ENCODE assay signal across 21 cellular contexts in the genomic region with DNA sequence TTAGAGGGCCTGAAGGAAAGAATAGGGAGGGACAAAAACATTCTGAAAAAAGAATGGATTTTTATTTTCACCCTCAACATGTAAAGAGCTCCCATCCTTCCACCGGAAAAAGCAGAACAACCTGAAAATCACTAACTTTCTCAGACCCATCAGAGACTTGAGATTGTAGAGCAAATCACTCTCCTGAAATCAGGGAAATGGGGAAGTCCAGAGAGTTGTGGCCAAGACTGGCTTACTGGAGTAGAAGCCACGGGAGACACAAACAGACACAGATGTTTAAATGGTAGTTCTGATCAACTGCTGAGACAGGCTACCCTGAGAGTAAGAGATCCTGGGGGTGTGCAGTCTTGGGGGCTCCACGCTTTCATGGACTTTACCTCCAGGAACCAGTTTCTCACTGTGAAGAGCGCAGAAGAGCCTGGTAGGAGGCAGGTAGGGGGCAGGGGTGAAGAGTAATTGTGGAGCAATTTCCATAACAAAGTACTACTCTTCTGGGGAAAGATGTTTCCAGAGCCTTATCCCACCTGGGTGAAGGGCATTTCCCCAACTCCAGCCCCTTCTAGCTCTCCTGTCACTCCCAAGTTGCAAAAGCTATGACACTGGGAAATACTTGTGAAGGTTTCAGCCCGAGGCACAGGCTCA. TPM values are rescaled to one million over a fixed set of nuclear protein-coding genes. Genes with fewer than 3 reads are reported as not detected.
"Had no signal": no experiment of that assay in that cellular context is flagged by ENCODE, and none has a peak within 500 bp of the region (broad histone marks: within the 10 kb centered on the region; RNA-seq: fewer than 3 reads in every experiment).

No MANE protein-coding gene starts in this region.

- H3K9me3 ChIP-seq: colonic mucosa, mucosa of descending colon, vagina had no signal

- H3K9me3 Mint-ChIP-seq: central memory CD8-positive, alpha-beta T cell had no signal

- H3K4me1 ChIP-seq: ascending aorta, colonic mucosa, tibial artery had no signal

- H3K4me1 Mint-ChIP-seq: activated naive CD4-positive, alpha-beta T cell treated with anti-CD3 and anti-CD28 coated beads, Interleukin-2, amount 50 U/mL, for 24 hours; naive B cell; neural crest cell had no signal

- DNase-seq: activated gamma-delta T cell; colonic mucosa; erythroblast; mesenchymal stem cell; mucosa of descending colon; naive B cell; right cardiac atrium; stimulated activated CD4-positive, alpha-beta T cell treated with anti-CD3 and anti-CD28 coated beads, Interleukin-2, amount 100 ng/mL, for 24 hours; stimulated activated naive CD8-positive, alpha-beta T cell treated with anti-CD3 and anti-CD28 coated beads, Interleukin-15, Interleukin-2, amounts not matched to agents 100 U/mL and 50 U/mL, for 24 hours; substantia nigra; tibial artery had no signal

- H3K27ac ChIP-seq: ascending aorta, colonic mucosa, tibial artery, vagina had no signal

- H3K27ac Mint-ChIP-seq: activated naive CD4-positive, alpha-beta T cell treated with anti-CD3 and anti-CD28 coated beads, Interleukin-2, amount 50 U/mL, for 24 hours; naive B cell; progenitor cell of endocrine pancreas had no signal

- ATAC-seq: activated CD4-positive, CD25-positive, alpha-beta regulatory T cell treated with anti-CD3 and anti-CD28 coated beads, Interleukin-2, amount 50 U/mL, for 24 hours; right cardiac atrium; stimulated activated naive CD8-positive, alpha-beta T cell treated with anti-CD3 and anti-CD28 coated beads, Interleukin-15, Interleukin-2, amounts not matched to agents 100 U/mL and 50 U/mL, for 24 hours had no signal

- H3K27me3 ChIP-seq: ascending aorta, colonic mucosa, vagina had no signal

- H3K4me3 Mint-ChIP-seq: activated naive CD4-positive, alpha-beta T cell treated with anti-CD3 and anti-CD28 coated beads, Interleukin-2, amount 50 U/mL, for 24 hours; central memory CD8-positive, alpha-beta T cell; naive B cell; neural crest cell had no signal

RNA-seq across cellular contexts. Expression of gene ASCL2, which starts 47.1 kb away (rescaled TPM):
- total RNA-seq: ascending aorta, skeletal muscle tissue had no signal

RNA-seq across cellular contexts. Expression of gene TH, which starts 51.7 kb away (rescaled TPM):
- total RNA-seq: activated CD8-positive, alpha-beta memory T cell treated with anti-CD3 and anti-CD28 coated beads for 36 hours; ascending aorta; omental fat pad; right cardiac atrium; skeletal muscle tissue had no signal
